9 cellular contexts compared by ENCODE assay signal in genomic region chr10:71651428-71651827, GRCh38.
"Had no signal": no experiment of that assay in that cellular context is flagged by ENCODE, and none has a peak within 500 bp of the region (broad histone marks: within the 10 kb centered on the region; RNA-seq: fewer than 3 reads in every experiment).

No MANE protein-coding gene starts in this region.

- H3K4me2 ChIP-seq: GM23338, KMS-11 had no signal

- H3K9ac ChIP-seq: KMS-11 had no signal

- H3K9me3 Mint-ChIP-seq: GM23338 had no signal

- H3K4me3 Mint-ChIP-seq: GM23338 had no signal

- H3K4me3 ChIP-seq: GM23338, HAP-1 had no signal

- H3K36me3 ChIP-seq: HAP-1 had no signal

- H3K4me1 ChIP-seq: HAP-1 had no signal

- H3K9me3 ChIP-seq: HAP-1 had no signal

- ATAC-seq: GM23338, HCT116 had no signal

- H3K27ac Mint-ChIP-seq: GM23338 had no signal

- DNase-seq: H7, IMR-90, Karpas-422, KBM-7 had no signal

- H2AFZ ChIP-seq: GM23338 had no signal

- FAIRE-seq: HTR-8/SVneo had no signal

- H3K27ac ChIP-seq: KMS-11 had no signal
